In genomic region chr4:84966382-84967291, GRCh38 we compare ENCODE assay signal across 8 cellular contexts. TPM values are rescaled to one million over a fixed set of nuclear protein-coding genes. Genes with fewer than 3 reads are reported as not detected.
DNase-seq lines count a peak whose midpoint lies in the region; ATAC-seq lines count a peak whose summit lies in the region.

WDFY3 (minus strand) TSS chr4:84966690; CDS start chr4:84860591, 106,099 bp downstream.

- intact Hi-C loops in Right ventricle myocardium superior (cut with DNase I), result loop anchor here (10.0 kb wide), 1 partner anchor 122 kb away; no protein-coding TSS in a partner anchor

- peaks cover 3% of the 10 kb centered on the region for H3K36me3 ChIP-seq in neuron (ENCODE audit: insufficient read depth, low read length)

- peak within 1 kb of the TSS; percentile 91 for H2AFZ ChIP-seq in neuron (ENCODE audit: low read depth, low read length)

- H3K4me1 ChIP-seq in neuron (ENCODE audit: insufficient read depth, low read length), result peaks cover 36% of the 10 kb centered on the region

- no peaks in the 10 kb centered on the region for H3K27me3 ChIP-seq in neuron (ENCODE audit: insufficient read depth, low read length)

- DNase-seq in 8988T (peak; percentile 69), GM04504 (ENCODE audit: low read depth) (peak; percentile 80), HT1080 (ENCODE audit: low read depth) (peak; percentile 95), NCI-H82 treated with DMSO at 0.1 percent for 48 hours (lab: John Stamatoyannopoulos, UW; ENCODE audit: unreplicated experiment) (peak; percentile 81), Right ventricle myocardium superior (peak; percentile 86), NAMALWA (ENCODE audit: low spot score) (no peak)

- ATAC-seq in Right ventricle myocardium superior (ENCODE audit: poor library complexity), result peak; percentile 95

- H3K9me3 ChIP-seq in neuron (ENCODE audit: low read length), result no peaks in the 10 kb centered on the region

- H3K27ac ChIP-seq in angular gyrus (ENCODE audit: low read depth, low read length), result peak within 1 kb of the TSS; percentile 94

- H3K4me3 ChIP-seq in neuron (ENCODE audit: low read length), result peak within 1 kb of the TSS; percentile 62

RNA-seq across cellular contexts. Expression of gene WDFY3, which starts in this region (rescaled TPM):
- total RNA-seq in HT1080 (2014; rRNA removed; shearing (Covaris generic)), result 14.2 and 24.3 TPM in 2 replicates
- 7.5 and 12.8 TPM in 2 replicates for polyA plus RNA-seq in HT1080 (2015; cell fraction: cytosol; rRNA removed)
- polyA plus RNA-seq in HT1080 (2015; cell fraction: nucleus; rRNA removed), result 31.7 and 36.0 TPM in 2 replicates
- total RNA-seq in Right ventricle myocardium superior, result 34.2 TPM
